9 cellular contexts compared by ENCODE assay signal in genomic region chr14:20469242-20469889, GRCh38. TPM values are rescaled to one million over a fixed set of nuclear protein-coding genes. Genes with fewer than 3 reads are reported as not detected.
DNase-seq lines count a peak whose midpoint lies in the region; ATAC-seq, FAIRE-seq and TF ChIP-seq lines count a peak whose summit lies in the region.
"Had no signal": no experiment of that assay in that cellular context is flagged by ENCODE, and none has a peak within 500 bp of the region (broad histone marks: within the 10 kb centered on the region; RNA-seq: fewer than 3 reads in every experiment).

Gene PNP (plus strand): TSS chr14:20469406. CDS start chr14:20469525, 119 bp downstream.

- H3K27me3 ChIP-seq in bronchial epithelial cell (ENCODE audit: control insufficient read depth, insufficient read depth, low read length) (no peaks in the 10 kb centered on the region), spleen (replicated peaks in 1 of 7) (no peaks in the 10 kb centered on the region)

- H3K4me1 ChIP-seq in spleen: peaks cover 14 to 61% (median 41%) of the 10 kb centered on the region in 6 donors

- 0% methylated on average over 7 to 40 of the region's 40 CpGs for WGBS in spleen, 5 donors

- FAIRE-seq in bronchial epithelial cell (lab: Jason Lieb, UNC): no peak
- FAIRE-seq: TTC549 had no signal

- H3K4me3 Mint-ChIP-seq in WTC11: peak within 1 kb of the TSS; percentile 99
- peak within 1 kb of the TSS; percentile 96 to 100 (median 99) for H3K4me3 Mint-ChIP-seq in immature natural killer cell

- CTCF ChIA-PET in WTC11 (lab: Charles Lee): interaction anchor here (0.8 to 2.5 kb wide), 7 partner anchors 8 to 144 kb away, joined by 3 to 10 read pairs (median 4); partner anchors contain the start of gene PIP4P1

- H3K27me3 Mint-ChIP-seq in WTC11 (ENCODE audit: low read depth): peaks cover 6% of the 10 kb centered on the region
- H3K27me3 Mint-ChIP-seq in immature natural killer cell (ENCODE audit: low read depth in 3 of 3): peaks cover 0 to 8% (median 0%) of the 10 kb centered on the region in 3 donors

- H3K27ac Mint-ChIP-seq in WTC11: peak within 1 kb of the TSS; percentile 98
- peak within 1 kb of the TSS; percentile 93 to 98 (median 97) for H3K27ac Mint-ChIP-seq in immature natural killer cell

- H3K36me3 ChIP-seq in bronchial epithelial cell (ENCODE audit: control insufficient read depth, insufficient read depth, low read length) (peaks cover 11% of the 10 kb centered on the region), spleen (peaks cover 0 to 25% (median 22%) of the 10 kb centered on the region in 6 donors)

- intact Hi-C loops in spleen (cut with DNase I; ENCODE audit: low total_unique reads): loop anchor here (10.0 kb wide), 1 partner anchor 55 kb away; the partner anchor contains the start of gene TEP1

- DNase-seq in AG09309 (ENCODE audit: low read depth): peak; percentile 52
- peak; percentile 70 for DNase-seq in NCI-H226
- peak; percentile 92 for DNase-seq in WTC11 (ENCODE audit: low spot score)
- DNase-seq in bronchial epithelial cell (ENCODE audit: low read depth): peak; percentile 84
- peak; percentile 72 to 80 (median 78) for DNase-seq in immature natural killer cell
- DNase-seq in spleen: peak; percentile 97

- POLR2A ChIA-PET in WTC11 (lab: Charles Lee): interaction anchor here (1.0 to 2.4 kb wide), 5 partner anchors 8 to 140 kb away, joined by 3 to 19 read pairs (median 6); partner anchors contain the start of genes APEX1, OSGEP, PARP2 and PIP4P1

- H3K9me3 ChIP-seq in spleen: no peaks in the 10 kb centered on the region

- peak; percentile 57 to 99 (median 97) for TF ChIP-seq POLR2A in spleen (IDR thresholded peaks at IDR 0.05)

- H3K4me3 ChIP-seq in AG09309 (ENCODE audit: control insufficient read depth, low read depth, low read length): peak within 1 kb of the TSS; percentile 92
- H3K4me3 ChIP-seq in bronchial epithelial cell (ENCODE audit: low read depth, low read length): peak within 1 kb of the TSS; percentile 99
- peak within 1 kb of the TSS; percentile 69 to 94 (median 87) for H3K4me3 ChIP-seq in spleen

- H3K9me3 Mint-ChIP-seq in WTC11 (no peaks in the 10 kb centered on the region), immature natural killer cell (no peaks in the 10 kb centered on the region)

- TF ChIP-seq CTCF in AG09309 (IDR thresholded peaks at IDR 0.05; ENCODE audit: control insufficient read depth, insufficient read depth, low read depth, low read length, missing control alignments) (no peak), WTC11 (IDR thresholded peaks at IDR 0.05) (no peak), bronchial epithelial cell (IDR thresholded peaks at IDR 0.05; ENCODE audit: insufficient read depth, low read length, severe bottlenecking) (no peak), spleen (IDR thresholded peaks at IDR 0.05 in 8 of 11, conservative IDR thresholded peaks at IDR 0.05 in 3 of 11) (no peak)

- H3K27ac ChIP-seq in spleen: peak within 1 kb of the TSS; percentile 86 to 95 (median 91)

- H3K4me1 Mint-ChIP-seq in WTC11 (peaks cover 19% of the 10 kb centered on the region), immature natural killer cell (peaks cover 39 to 50% of the 10 kb centered on the region in 2 donors)

- peaks cover 26% of the 10 kb centered on the region for H3K36me3 Mint-ChIP-seq in WTC11
- peaks cover 11 to 21% (median 14%) of the 10 kb centered on the region in 3 donors for H3K36me3 Mint-ChIP-seq in immature natural killer cell

- ATAC-seq in GM19023 (IDR thresholded peaks at IDR 0.05; ENCODE audit: unreplicated experiment) (peak; percentile 98), HG03196 (IDR thresholded peaks at IDR 0.05; ENCODE audit: unreplicated experiment) (peak; percentile 94), WTC11 (peak; percentile 98)

TF ChIP-seq in WTC11, 78 proteins besides CTCF, POLR2A, EP300 and RAD21 (continues in another document):
- TF ChIP-seq ZNF263 (CRISPR knock-in tag; IDR thresholded peaks at IDR 0.05; ENCODE audit: low read depth) (no peak), STAT6 (CRISPR knock-in tag; conservative IDR thresholded peaks at IDR 0.05; ENCODE audit: low read depth) (no peak), PRRX2 (CRISPR knock-in tag; IDR thresholded peaks at IDR 0.05) (no peak), OVOL2 (CRISPR knock-in tag; IDR thresholded peaks at IDR 0.05; ENCODE audit: borderline replicate concordance) (no peak), ZNF512 (CRISPR knock-in tag; IDR thresholded peaks at IDR 0.05; ENCODE audit: borderline replicate concordance) (no peak), NR2C2 (CRISPR knock-in tag; IDR thresholded peaks at IDR 0.05) (no peak), E2F4 (CRISPR knock-in tag; IDR thresholded peaks at IDR 0.05; ENCODE audit: borderline replicate concordance, low read depth) (peak; percentile 48; the same call in 1 of the 2 replicates), MXD4 (CRISPR knock-in tag; IDR thresholded peaks at IDR 0.05; ENCODE audit: borderline replicate concordance) (no peak), ZBTB43 (CRISPR knock-in tag; IDR thresholded peaks at IDR 0.05) (peak; percentile 87; the same call in 1 of the 2 replicates), ZNF423 (CRISPR knock-in tag; IDR thresholded peaks at IDR 0.05) (no peak), RORB (CRISPR knock-in tag; IDR thresholded peaks at IDR 0.05) (no peak), TEAD4 (CRISPR knock-in tag; IDR thresholded peaks at IDR 0.05) (peak; percentile 31; the same call in 1 of the 2 replicates)

RNA-seq across cellular contexts. Expression of gene PNP, which starts in this region (rescaled TPM):
- total RNA-seq in WTC11 (2021): 72.7 to 95.8 TPM (median 75.0 TPM) in 3 replicates
- 70.2 and 109 TPM in 2 replicates for total RNA-seq in bronchial epithelial cell
- 10 to 100 TPM; 38.8 to 71.6 (median 69.6) TPM for polyA plus RNA-seq in immature natural killer cell
- total RNA-seq in spleen: 10 to 100 TPM; 36.0 to 93.1 (median 65.5) TPM
- polyA plus RNA-seq in spleen: 10 to 100 TPM; 44.8 to 64.3 (median 48.2) TPM

Comparison
In these comparisons a context has a peak if more than half of its experiments do, and no peak if none do; other contexts are left out.
1. Peak in every context shown above with its lines: DNase-seq, ATAC-seq, H3K4me3 ChIP-seq and H3K27ac ChIP-seq.